In genomic region chr2:10433264-10433947, GRCh38 we compare ENCODE assay signal across 18 cellular contexts. TPM values are rescaled to one million over a fixed set of nuclear protein-coding genes. Genes with fewer than 3 reads are reported as not detected.
DNase-seq lines count a peak whose midpoint lies in the region; ATAC-seq, FAIRE-seq and TF ChIP-seq lines count a peak whose summit lies in the region.
"Had no signal": no experiment of that assay in that cellular context is flagged by ENCODE, and none has a peak within 500 bp of the region (broad histone marks: within the 10 kb centered on the region; RNA-seq: fewer than 3 reads in every experiment).

No MANE protein-coding gene starts in this region.

- no peaks in the 10 kb centered on the region for H3K27me3 ChIP-seq in CD4-positive, CD25-positive, alpha-beta regulatory T cell (ENCODE audit: control insufficient read depth, insufficient read depth, low read length)
- peaks cover 3% of the 10 kb centered on the region; the same call in 1 of the 2 replicates for H3K27me3 ChIP-seq in GM23338 (ENCODE audit: insufficient read depth)
- H3K27me3 ChIP-seq in bronchial epithelial cell (ENCODE audit: control insufficient read depth, insufficient read depth, low read length): no peaks in the 10 kb centered on the region
- peaks cover 0 to 16% (median 0%) of the 10 kb centered on the region in 3 experiments for H3K27me3 ChIP-seq in neuronal stem cell (ENCODE audit: control insufficient read depth in 3 of 3, insufficient read depth in 3 of 3, low read depth in 1 of 3, low read length in 3 of 3)
- H3K27me3 ChIP-seq: testis had no signal

- 100% methylated on average over 6 of the region's 10 CpGs; no CpG with 5 or more reads in 1 of the 2 donors for WGBS in neuronal stem cell (ENCODE audit: extremely low coverage in 2 of 2, insufficient read length in 2 of 2, insufficient replicate concordance in 1 of 2), 2 donors

- FAIRE-seq in bronchial epithelial cell (lab: Jason Lieb, UNC): peak; percentile 100

- no peaks in the 10 kb centered on the region for H3K9me3 ChIP-seq in CD4-positive, CD25-positive, alpha-beta regulatory T cell (ENCODE audit: control insufficient read depth in 2 of 2, low read length in 2 of 2)
- peaks cover 0 to 5% of the 10 kb centered on the region in 2 donors for H3K9me3 ChIP-seq in neuronal stem cell (replicated peaks in 1 of 2; ENCODE audit: control insufficient read depth in 2 of 2, insufficient read depth in 1 of 2, low read depth in 1 of 2, low read length in 2 of 2)
- H3K9me3 ChIP-seq: mucosa of descending colon, testis had no signal

- no peak for TF ChIP-seq CTCF in GM23338 (conservative IDR thresholded peaks at IDR 0.05; ENCODE audit: low read depth in 2 of 2)
- no peak for TF ChIP-seq CTCF in bronchial epithelial cell (IDR thresholded peaks at IDR 0.05; ENCODE audit: insufficient read depth, low read length, severe bottlenecking)

- H4K91ac ChIP-seq in neuronal stem cell (ENCODE audit: low read depth, low read length, poor library complexity): no peak overlapping the region

- H4K20me1 ChIP-seq in GM23338 (replicated peaks; ENCODE audit: insufficient read depth): no peaks in the 10 kb centered on the region

- no peak overlapping the region for H2BK120ac ChIP-seq in neuronal stem cell (ENCODE audit: low read depth, low read length)

- peak overlapping the region in 2 of 4 donors; percentile 26 to 49 for H3K4me3 Mint-ChIP-seq in CD4-positive, CD25-positive, alpha-beta regulatory T cell
- H3K4me3 Mint-ChIP-seq in GM23338: peak overlapping the region; percentile 3; the same call in 1 of the 3 replicates

- peak overlapping the region in 2 of 3 donors; percentile 0 to 76 for H3K27ac Mint-ChIP-seq in CD4-positive, CD25-positive, alpha-beta regulatory T cell
- no peak overlapping the region for H3K27ac Mint-ChIP-seq in GM23338

- peaks cover 4% of the 10 kb centered on the region for H3K27me3 Mint-ChIP-seq in CD4-positive, CD25-positive, alpha-beta regulatory T cell
- H3K27me3 Mint-ChIP-seq in GM23338 (ENCODE audit: insufficient read depth, low read depth, poor library complexity): peaks cover 19% of the 10 kb centered on the region

- H3K14ac ChIP-seq in neuronal stem cell (ENCODE audit: low read length): peak overlapping the region; percentile 90

- no peaks in the 10 kb centered on the region for H3K9me3 Mint-ChIP-seq in CD4-positive, CD25-positive, alpha-beta regulatory T cell
- no peaks in the 10 kb centered on the region for H3K9me3 Mint-ChIP-seq in GM23338

- ATAC-seq in CD4-positive, CD25-positive, alpha-beta regulatory T cell (ENCODE audit: low read depth in 2 of 2): no peak
- no peak for ATAC-seq in GM23338
- no peak for ATAC-seq in GM18498 (IDR thresholded peaks at IDR 0.05; ENCODE audit: unreplicated experiment)
- ATAC-seq in HG03095 (IDR thresholded peaks at IDR 0.05; ENCODE audit: unreplicated experiment): no peak

- H3K4me3 ChIP-seq in CD4-positive, CD25-positive, alpha-beta regulatory T cell (ENCODE audit: low read depth, low read length): no peak overlapping the region
- H3K4me3 ChIP-seq in GM23338: no peak overlapping the region
- H3K4me3 ChIP-seq in bronchial epithelial cell (ENCODE audit: low read depth, low read length): no peak overlapping the region
- peak overlapping the region in 1 of 2 donors; percentile 65 for H3K4me3 ChIP-seq in neuronal stem cell (ENCODE audit: low read length in 2 of 2)
- H3K4me3 ChIP-seq: mucosa of descending colon had no signal

- peaks cover 14% of the 10 kb centered on the region for H3K4me1 ChIP-seq in CD4-positive, CD25-positive, alpha-beta regulatory T cell (ENCODE audit: control insufficient read depth, insufficient read depth, low read length, poor library complexity, severe bottlenecking)
- no peaks in the 10 kb centered on the region for H3K4me1 ChIP-seq in GM23338 (ENCODE audit: insufficient read depth)
- peaks cover 14 to 16% of the 10 kb centered on the region in 2 donors for H3K4me1 ChIP-seq in neuronal stem cell (ENCODE audit: control insufficient read depth in 2 of 2, insufficient read depth in 1 of 2, low read depth in 1 of 2, low read length in 2 of 2)

- H2AFZ ChIP-seq in GM23338 (no peak overlapping the region), neuronal stem cell (ENCODE audit: low read length) (no peak overlapping the region)
- H2AFZ ChIP-seq: parathyroid adenoma had no signal

- H3K9ac ChIP-seq in neuronal stem cell (ENCODE audit: low read depth, low read length, poor library complexity): peak overlapping the region; percentile 89
- H3K9ac ChIP-seq: parathyroid adenoma had no signal

- H3K79me2 ChIP-seq in GM23338 (replicated peaks; ENCODE audit: insufficient read depth): no peaks in the 10 kb centered on the region
- H3K79me2 ChIP-seq: parathyroid adenoma had no signal

- DNase-seq in CD4-positive, CD25-positive, alpha-beta regulatory T cell: no peak
- DNase-seq in GM23338 (ENCODE audit: low spot score) (no peak), bronchial epithelial cell (ENCODE audit: low read depth) (no peak), neuronal stem cell (ENCODE audit: low spot score) (no peak), COLO668 (lab: John Stamatoyannopoulos, UW; ENCODE audit: unreplicated experiment) (no peak)
- DNase-seq: activated naive CD4-positive, alpha-beta T cell; C1 segment of cervical spinal cord; DMS79 treated with DMSO at 0.1 percent for 48 hours; foreskin fibroblast; left colon; NCI-H524 treated with DMSO at 0.1 percent for 48 hours; stimulated activated CD4-positive, alpha-beta T cell treated with anti-CD3 and anti-CD28 coated beads, Interleukin-4, amount 100 ng/mL, for 1 hour; testis had no signal

- no peak overlapping the region for H3K4me2 ChIP-seq in GM23338
- H3K4me2 ChIP-seq in neuronal stem cell (ENCODE audit: insufficient read depth, low read length, poor library complexity, severe bottlenecking): no peak overlapping the region

- no peaks in the 10 kb centered on the region for H3K36me3 Mint-ChIP-seq in CD4-positive, CD25-positive, alpha-beta regulatory T cell
- no peaks in the 10 kb centered on the region for H3K36me3 Mint-ChIP-seq in GM23338 (ENCODE audit: low read depth)

- H3K9me2 ChIP-seq in GM23338 (ENCODE audit: insufficient read depth): no peaks in the 10 kb centered on the region

- no peaks in the 10 kb centered on the region for H3F3A ChIP-seq in GM23338 (replicated peaks; ENCODE audit: low read depth)

- H2BK5ac ChIP-seq in neuronal stem cell (ENCODE audit: low read length): no peak overlapping the region

- no peak overlapping the region for H3K27ac ChIP-seq in CD4-positive, CD25-positive, alpha-beta regulatory T cell (ENCODE audit: insufficient read depth, low read length, poor library complexity, severe bottlenecking)
- H3K27ac ChIP-seq in GM23338 (ENCODE audit: low read depth) (no peak overlapping the region), neuronal stem cell (replicated peaks; ENCODE audit: low read length) (no peak overlapping the region)
- H3K27ac ChIP-seq: coronary artery, parathyroid adenoma, testis had no signal

- peak overlapping the region; percentile 75 for H2BK12ac ChIP-seq in neuronal stem cell (ENCODE audit: low read length)

- H2AK5ac ChIP-seq in neuronal stem cell (ENCODE audit: low read depth, low read length): peak overlapping the region; percentile 98

- no peak overlapping the region for H4K8ac ChIP-seq in neuronal stem cell (ENCODE audit: low read depth, low read length)

- H3K79me1 ChIP-seq in neuronal stem cell (ENCODE audit: low read depth, low read length): peaks cover 5% of the 10 kb centered on the region

- H3K23ac ChIP-seq in neuronal stem cell (ENCODE audit: low read depth, low read length, poor library complexity): peak overlapping the region; percentile 75

- H3K4ac ChIP-seq in neuronal stem cell (ENCODE audit: low read length): peak overlapping the region; percentile 90

- peaks cover 0 to 17% (median 4%) of the 10 kb centered on the region in 4 donors for H3K4me1 Mint-ChIP-seq in CD4-positive, CD25-positive, alpha-beta regulatory T cell
- H3K4me1 Mint-ChIP-seq in GM23338: peaks cover 3% of the 10 kb centered on the region; the same call in 2 of the 3 replicates

- H2BK15ac ChIP-seq in neuronal stem cell (ENCODE audit: low read length): peak overlapping the region; percentile 38

- H3K18ac ChIP-seq in neuronal stem cell (ENCODE audit: low read length): peak overlapping the region; percentile 74

- H3K36me3 ChIP-seq in CD4-positive, CD25-positive, alpha-beta regulatory T cell (ENCODE audit: control insufficient read depth, insufficient read depth, low read length): no peaks in the 10 kb centered on the region
- no peaks in the 10 kb centered on the region for H3K36me3 ChIP-seq in GM23338 (ENCODE audit: insufficient read depth)
- H3K36me3 ChIP-seq in bronchial epithelial cell (ENCODE audit: control insufficient read depth, insufficient read depth, low read length): no peaks in the 10 kb centered on the region
- H3K36me3 ChIP-seq in neuronal stem cell (replicated peaks in 1 of 2; ENCODE audit: control insufficient read depth in 2 of 2, insufficient read depth in 2 of 2, low read length in 2 of 2): peaks cover 1% of the 10 kb centered on the region in 2 donors

TF ChIP-seq in GM23338, 12 proteins besides CTCF, POLR2A, EP300 and RAD21:
- TF ChIP-seq ZNF331 (CRISPR knock-in tag; IDR thresholded peaks at IDR 0.05; ENCODE audit: low read depth): no peak
- no peak for TF ChIP-seq EZH2 (IDR thresholded peaks at IDR 0.05; ENCODE audit: low read depth, unreplicated experiment)
- TF ChIP-seq STAT1 (IDR thresholded peaks at IDR 0.05; ENCODE audit: unreplicated experiment): no peak
- TF ChIP-seq NANOG (IDR thresholded peaks at IDR 0.05; ENCODE audit: borderline replicate concordance): no peak

RNA-seq across cellular contexts. Expression of gene ODC1, which starts 14.7 kb away (rescaled TPM):
- total RNA-seq in CD4-positive, CD25-positive, alpha-beta regulatory T cell: 105 TPM
- polyA plus RNA-seq in CD4-positive, CD25-positive, alpha-beta regulatory T cell: 100 to 1,000 TPM in 2 of 4 donors, 10 to 100 TPM in 2; 74.1 to 113 (median 92.6) TPM
- total RNA-seq in GM23338 (2014; rRNA removed; shearing (Covaris generic)): 70.3 and 85.5 TPM in 2 replicates
- 23.3 and 24.2 TPM in 2 replicates for polyA plus RNA-seq in GM23338 (2016; fragmentation: Nextera tagmentation; extraction: Ambion mirVana)
- total RNA-seq in bronchial epithelial cell: 319 and 715 TPM in 2 replicates
- polyA plus RNA-seq in neuronal stem cell (2013, experiment 1 of 2): 196 TPM
- 192 TPM for polyA plus RNA-seq in neuronal stem cell (2013, experiment 2 of 2)
